Comparison of ENCODE assay signal across 8 cellular contexts in the genomic region with DNA sequence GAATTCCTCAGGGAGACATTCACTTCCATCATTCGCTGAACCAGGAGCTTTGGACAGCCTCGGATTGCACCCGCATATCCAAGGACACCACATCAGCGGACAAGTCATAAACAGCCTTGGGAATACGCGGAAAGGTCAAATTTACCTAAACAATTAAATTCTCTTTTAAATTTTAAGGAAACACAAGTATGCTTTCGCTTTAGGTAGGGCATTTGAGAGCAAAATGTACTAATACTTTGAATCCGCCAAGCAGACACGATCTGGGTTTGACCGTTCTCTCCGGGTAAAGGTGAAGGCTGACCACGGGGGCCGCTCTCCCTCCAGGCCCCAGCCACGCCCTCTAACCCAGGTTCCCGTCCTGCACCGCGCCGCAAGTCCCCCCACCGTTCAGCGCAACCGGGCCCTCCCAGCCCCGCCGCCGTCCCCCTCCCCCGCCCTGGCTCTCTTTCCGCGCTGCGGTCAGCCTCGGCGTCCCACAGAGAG. TPM values are rescaled to one million over a fixed set of nuclear protein-coding genes. Genes with fewer than 3 reads are reported as not detected.
A peak's percentile ranks its signal among the peaks of the same experiment; 100 is the strongest.
DNase-seq lines count a peak whose midpoint lies in the region; ATAC-seq lines count a peak whose summit lies in the region.

No MANE protein-coding gene starts in this region.

- H3K27ac ChIP-seq in esophagus (ENCODE audit: low read depth in 2 of 2, low read length in 1 of 2) (peak overlapping the region; percentile 92 to 94), mucosa of rectum (ENCODE audit: low read depth in 2 of 2, low read length in 2 of 2) (peak overlapping the region; percentile 89)

- no peaks in the 10 kb centered on the region for H3K36me3 ChIP-seq in esophagus (ENCODE audit: control insufficient read depth in 2 of 2, insufficient read depth in 2 of 2, low read length in 1 of 2)
- H3K36me3 ChIP-seq in mucosa of rectum (ENCODE audit: control insufficient read depth in 2 of 2, insufficient read depth in 2 of 2, low read length in 2 of 2): no peaks in the 10 kb centered on the region

- H3K27me3 ChIP-seq in esophagus (ENCODE audit: control insufficient read depth in 1 of 2, insufficient read depth in 2 of 2, low read length in 2 of 2) (no peaks in the 10 kb centered on the region), mucosa of rectum (ENCODE audit: control insufficient read depth in 2 of 2, insufficient read depth in 2 of 2, low read length in 2 of 2) (no peaks in the 10 kb centered on the region)

- 2 to 5% methylated on average over 23 to 30 of the region's 30 CpGs for WGBS in esophagus, 2 donors

- H3K9me3 ChIP-seq in esophagus (ENCODE audit: control insufficient read depth in 2 of 2, insufficient read depth in 1 of 2, low read depth in 1 of 2, low read length in 1 of 2) (no peaks in the 10 kb centered on the region), mucosa of rectum (ENCODE audit: control insufficient read depth in 2 of 2, low read length in 2 of 2) (no peaks in the 10 kb centered on the region)

- DNase-seq in COLO668 (lab: John Stamatoyannopoulos, UW; ENCODE audit: unreplicated experiment): peak; percentile 93
- DNase-seq in NCI-H82 treated with DMSO at 0.1 percent for 48 hours (lab: John Stamatoyannopoulos, UW; ENCODE audit: unreplicated experiment): peak; percentile 66
- DNase-seq in activated T-cell treated with anti-CD3 and anti-CD28 coated beads for 24 hours (ENCODE audit: low read depth): peak; percentile 67
- peak; percentile 47 to 68 for DNase-seq in stimulated activated CD8-positive, alpha-beta memory T cell treated with anti-CD3 and anti-CD28 coated beads, Interleukin-7, amount 100 ng/mL, for 48 hours (ENCODE audit: extremely low read depth in 1 of 2, low read depth in 1 of 2)

- H3K4me1 ChIP-seq in esophagus (ENCODE audit: control insufficient read depth in 2 of 2, insufficient read depth in 2 of 2, low read length in 1 of 2): no peaks in the 10 kb centered on the region
- H3K4me1 ChIP-seq in mucosa of rectum (ENCODE audit: control insufficient read depth in 2 of 2, insufficient read depth in 2 of 2, low read length in 2 of 2): peaks cover 9 to 11% of the 10 kb centered on the region in 2 donors

- ATAC-seq in GM19452 (IDR thresholded peaks at IDR 0.05; ENCODE audit: unreplicated experiment) (peak; percentile 64), HG03521 (IDR thresholded peaks at IDR 0.05; ENCODE audit: unreplicated experiment) (peak; percentile 74)

- H3K9ac ChIP-seq in mucosa of rectum (ENCODE audit: low read depth in 1 of 2, low read length in 2 of 2): peak overlapping the region; percentile 91 to 94

- H3K4me3 ChIP-seq in esophagus (ENCODE audit: low read depth in 1 of 2, low read length in 2 of 2) (peak overlapping the region; percentile 96), mucosa of rectum (ENCODE audit: low read length in 2 of 2) (peak overlapping the region; percentile 92 to 93)

RNA-seq across cellular contexts. Expression of a gene that starts 0.5 kb away (rescaled TPM):
- polyA plus RNA-seq in esophagus: 10 to 100 TPM; 42.5 to 49.7 TPM

Comparison
In these comparisons a context has a peak if more than half of its experiments do, and no peak if none do; other contexts are left out.
1. Peak in every context shown above with its lines: DNase-seq, ATAC-seq, H3K4me3 ChIP-seq and H3K27ac ChIP-seq.